ENCODE assay signal across 8 cellular contexts in genomic region chr11:17076517-17077239, GRCh38. TPM values are rescaled to one million over a fixed set of nuclear protein-coding genes. Genes with fewer than 3 reads are reported as not detected.
DNase-seq lines count a peak whose midpoint lies in the region; ATAC-seq, FAIRE-seq and TF ChIP-seq lines count a peak whose summit lies in the region.

No MANE protein-coding gene starts in this region.

- no peaks in the 10 kb centered on the region for H4K20me1 ChIP-seq in HepG2 (ENCODE audit: insufficient read depth, low read length)

- DNase-seq in activated naive CD4-positive, alpha-beta T cell treated with anti-CD3 and anti-CD28 coated beads for 36 hours: peak; percentile 20
- DNase-seq in activated naive CD4-positive, alpha-beta T cell treated with anti-CD3 and anti-CD28 coated beads, Interleukin-2, amount 50 U/mL, for 16 hours: no peak
- DNase-seq in HepG2 (ENCODE audit: low spot score) (no peak), thyroid gland (no peak), 8988T (no peak), COLO668 (lab: John Stamatoyannopoulos, UW; ENCODE audit: unreplicated experiment) (no peak)

- POLR2A ChIA-PET in HepG2 (lab: Yijun Ruan, JAX): interaction anchor here (1.0 to 2.8 kb wide), 9 partner anchors 14 to 155 kb away, joined by 3 to 16 read pairs (median 5); partner anchors contain the start of gene PIK3C2A

- peaks cover 2 to 24% of the 10 kb centered on the region in 2 experiments for H3K36me3 ChIP-seq in HepG2 (replicated peaks in 1 of 2; ENCODE audit: control insufficient read depth in 1 of 2, insufficient read depth in 2 of 2, low read length in 2 of 2)
- peaks cover 24% of the 10 kb centered on the region in 2 donors for H3K36me3 ChIP-seq in thyroid gland

- H3K27me3 Mint-ChIP-seq in activated naive CD4-positive, alpha-beta T cell treated with anti-CD3 and anti-CD28 coated beads for 36 hours (ENCODE audit: low read depth): no peaks in the 10 kb centered on the region

- H3K79me2 ChIP-seq in HepG2 (ENCODE audit: insufficient read depth, low read length): peaks cover 21% of the 10 kb centered on the region

- TF ChIP-seq EP300 in HepG2 (IDR thresholded peaks at IDR 0.05; ENCODE audit: low read depth in 2 of 2, low read length in 2 of 2): no peak
- no peak for TF ChIP-seq EP300 in HepG2 (CRISPR knock-in tag; IDR thresholded peaks at IDR 0.05; ENCODE audit: borderline replicate concordance)

- H3K4me1 ChIP-seq in HepG2 (ENCODE audit: insufficient read depth, low read length) (peaks cover 45% of the 10 kb centered on the region), thyroid gland (peaks cover 19 to 21% of the 10 kb centered on the region in 2 donors)

- no peak overlapping the region for H2AFZ ChIP-seq in HepG2 (ENCODE audit: low read length)

- no peak for TF ChIP-seq RAD21 in HepG2 (CRISPR knock-in tag; IDR thresholded peaks at IDR 0.05)

- H3K4me3 ChIP-seq in HepG2 (replicated peaks in 1 of 3; ENCODE audit: insufficient read depth in 1 of 3, low read depth in 2 of 3, low read length in 3 of 3) (peak overlapping the region; percentile 93 to 99 (median 98)), thyroid gland (replicated peaks in 1 of 3) (peak overlapping the region; percentile 59 to 83 (median 82))

- peaks cover 27% of the 10 kb centered on the region for H3K4me1 Mint-ChIP-seq in activated naive CD4-positive, alpha-beta T cell treated with anti-CD3 and anti-CD28 coated beads for 36 hours (ENCODE audit: low read depth)

- H3K4me3 Mint-ChIP-seq in activated naive CD4-positive, alpha-beta T cell treated with anti-CD3 and anti-CD28 coated beads for 36 hours: peak overlapping the region; percentile 93

- 4% methylated on average over 13 of the region's 15 CpGs for WGBS in HepG2 (ENCODE audit: low lambda C conversion rate)
- WGBS in thyroid gland, 2 donors: 21 to 22% methylated on average over 14 to 15 of the region's 15 CpGs

- CTCF ChIA-PET in activated naive CD4-positive, alpha-beta T cell treated with anti-CD3 and anti-CD28 coated beads for 36 hours (lab: Charles Lee): interaction anchor here (0.6 to 2.4 kb wide), 2 partner anchors 256 to 627 kb away, joined by 4 to 7 read pairs; no protein-coding TSS in a partner anchor
- CTCF ChIA-PET in HepG2 (lab: Yijun Ruan, JAX; ENCODE audit: low intra/inter-chr PET ratio, low total read pairs): no interaction called here

- H3K27me3 ChIP-seq in HepG2 (ENCODE audit: control insufficient read depth in 1 of 2, insufficient read depth in 2 of 2, low read length in 2 of 2) (no peaks in the 10 kb centered on the region; a peak in 1 of 5 replicates), thyroid gland (no peaks in the 10 kb centered on the region)

- no peaks in the 10 kb centered on the region for H3K9me3 ChIP-seq in HepG2 (ENCODE audit: low read length)
- no peaks in the 10 kb centered on the region for H3K9me3 ChIP-seq in thyroid gland

- no peak for FAIRE-seq in HepG2 (lab: Jason Lieb, UNC)

- H3K36me3 Mint-ChIP-seq in activated naive CD4-positive, alpha-beta T cell treated with anti-CD3 and anti-CD28 coated beads for 36 hours (ENCODE audit: low read depth): peaks cover 54% of the 10 kb centered on the region

- H3K9ac ChIP-seq in HepG2 (ENCODE audit: insufficient read depth, low read depth, low read length): peak overlapping the region; percentile 100

- in situ Hi-C loops in HepG2 (cut with HindIII; ENCODE audit: extremely low pct_ligation_motif_present, low pct_unique_long_range_greater_than_20kb): loop anchor here (10.0 kb wide), 1 partner anchor 272 kb away; no protein-coding TSS in a partner anchor

- intact Hi-C loops in activated naive CD4-positive, alpha-beta T cell treated with anti-CD3 and anti-CD28 coated beads for 36 hours (cut with micrococcal nuclease): loop anchor here (1.0 to 5.0 kb wide), 12 partner anchors 62 to 1316 kb away; partner anchors contain the start of genes C11orf58, LDHA, NCR3LG1 and PLEKHA7
- intact Hi-C loops in HepG2 (cut with micrococcal nuclease; ENCODE audit: unreplicated experiment): no loop called here
- intact Hi-C loops in thyroid gland (cut with DNase I): loop anchor here (5.0 to 10.0 kb wide), 2 partner anchors 62 to 131 kb away; partner anchors contain the start of genes PIK3C2A and PLEKHA7

- BruUV-seq in HepG2 (replicated peaks; lab: Mats Ljungman, UMichigan): TSS peak; percentile 77

- H3K27ac Mint-ChIP-seq in activated naive CD4-positive, alpha-beta T cell treated with anti-CD3 and anti-CD28 coated beads for 36 hours: peak overlapping the region; percentile 97

- no peak for TF ChIP-seq CTCF in HepG2 (CRISPR knock-in tag; IDR thresholded peaks at IDR 0.05)
- TF ChIP-seq CTCF in thyroid gland (IDR thresholded peaks at IDR 0.05): no peak

- peak overlapping the region; percentile 97 for H3K4me2 ChIP-seq in HepG2 (ENCODE audit: low read depth, low read length)

- TF ChIP-seq POLR2A in HepG2 (IDR thresholded peaks at IDR 0.05; ENCODE audit: insufficient read depth in 1 of 2, low read depth in 2 of 2, low read length in 2 of 2) (0 out of 4 replicates have a peak, but pooled peaks of 1 of the 2 experiments have one; percentile 26), thyroid gland (IDR thresholded peaks at IDR 0.05) (no peak)

- H3K9me3 Mint-ChIP-seq in activated naive CD4-positive, alpha-beta T cell treated with anti-CD3 and anti-CD28 coated beads for 36 hours: no peaks in the 10 kb centered on the region

- ATAC-seq in HepG2 (no peak), GM18519 (IDR thresholded peaks at IDR 0.05; ENCODE audit: low FRiP score, unreplicated experiment) (no peak)

- H3K27ac ChIP-seq in angular gyrus (ENCODE audit: low read depth, low read length): peak overlapping the region; percentile 87
- peak overlapping the region; percentile 83 for H3K27ac ChIP-seq in HepG2 (ENCODE audit: extremely low read length, insufficient read depth, low read length)
- H3K27ac ChIP-seq in thyroid gland: peak overlapping the region; percentile 64 to 95 (median 85)

TF ChIP-seq in HepG2, 621 proteins besides CTCF, POLR2A, EP300 and RAD21 (continues in another document):
- no peak for TF ChIP-seq ZKSCAN8 (CRISPR knock-in tag; IDR thresholded peaks at IDR 0.05; ENCODE audit: borderline replicate concordance)
- no peak for TF ChIP-seq RELA (CRISPR knock-in tag; IDR thresholded peaks at IDR 0.05)

RNA-seq across cellular contexts. Expression of gene RPS13, which starts 0.8 kb away (rescaled TPM):
- 1,000 to 10,000 TPM; 2,045 to 2,099 TPM for total RNA-seq in activated naive CD4-positive, alpha-beta T cell treated with anti-CD3 and anti-CD28 coated beads for 36 hours
- total RNA-seq in HepG2 (2016; rRNA removed; fragmentation: Illumina TruSeq; extraction: Trizol): 1,542 and 1,735 TPM in 2 replicates
- total RNA-seq in HepG2 (2016; cell fraction: cytosol; rRNA removed; fragmentation: Illumina TruSeq; extraction: Trizol; ENCODE audit: low read depth): 2,792 and 3,249 TPM in 2 replicates
- total RNA-seq in HepG2 (2016; cell fraction: insoluble cytoplasmic fraction; rRNA removed; fragmentation: Illumina TruSeq; extraction: Trizol): 1,538 and 1,805 TPM in 2 replicates
- total RNA-seq in HepG2 (2016; cell fraction: membrane; rRNA removed; fragmentation: Illumina TruSeq; extraction: Trizol): 4,280 and 4,305 TPM in 2 replicates
- 609 and 619 TPM in 2 replicates for total RNA-seq in HepG2 (2016; cell fraction: nucleus; rRNA removed; fragmentation: Illumina TruSeq; extraction: Trizol)
- polyA plus RNA-seq in HepG2 (2011; rRNA removed): 1,908 and 2,245 TPM in 2 replicates
- polyA plus RNA-seq in HepG2 (2011; cell fraction: cytosol; rRNA removed): 1,617 and 1,923 TPM in 2 replicates
- 279 and 367 TPM in 2 replicates for polyA plus RNA-seq in HepG2 (2011; cell fraction: nucleus; rRNA removed)
- 1,644 and 2,487 TPM in 2 replicates for polyA plus RNA-seq in HepG2 (2012)
- 3,160 and 3,393 TPM in 2 replicates for polyA plus RNA-seq in HepG2 (2016; cell fraction: cytosol; fragmentation: Illumina TruSeq; extraction: Trizol; ENCODE audit: low read depth)
- polyA plus RNA-seq in HepG2 (2016; cell fraction: insoluble cytoplasmic fraction; fragmentation: Illumina TruSeq; extraction: Trizol; ENCODE audit: low read depth): 1,742 and 1,793 TPM in 2 replicates
- polyA plus RNA-seq in HepG2 (2016; cell fraction: membrane; fragmentation: Illumina TruSeq; extraction: Trizol; ENCODE audit: low read depth): 3,694 and 3,762 TPM in 2 replicates
- polyA plus RNA-seq in HepG2 (2016; cell fraction: nucleus; fragmentation: Illumina TruSeq; extraction: Trizol; ENCODE audit: insufficient read depth, low read depth): 904 and 939 TPM in 2 replicates
- polyA minus RNA-seq in HepG2 (2011; rRNA and poly(A)+ RNA removed; ENCODE audit: low replicate concordance): 934 and 1,186 TPM in 2 replicates
- 263 and 284 TPM in 2 replicates for polyA minus RNA-seq in HepG2 (2011; cell fraction: cytosol; rRNA and poly(A)+ RNA removed)
- 825 and 1,127 TPM in 2 replicates for polyA minus RNA-seq in HepG2 (2011; cell fraction: nucleus; rRNA and poly(A)+ RNA removed)
- 1,000 to 10,000 TPM in 2 of 4 donors, 100 to 1,000 TPM in 2; 543 to 1,614 (median 1,223) TPM for total RNA-seq in thyroid gland
